In the genomic region with DNA sequence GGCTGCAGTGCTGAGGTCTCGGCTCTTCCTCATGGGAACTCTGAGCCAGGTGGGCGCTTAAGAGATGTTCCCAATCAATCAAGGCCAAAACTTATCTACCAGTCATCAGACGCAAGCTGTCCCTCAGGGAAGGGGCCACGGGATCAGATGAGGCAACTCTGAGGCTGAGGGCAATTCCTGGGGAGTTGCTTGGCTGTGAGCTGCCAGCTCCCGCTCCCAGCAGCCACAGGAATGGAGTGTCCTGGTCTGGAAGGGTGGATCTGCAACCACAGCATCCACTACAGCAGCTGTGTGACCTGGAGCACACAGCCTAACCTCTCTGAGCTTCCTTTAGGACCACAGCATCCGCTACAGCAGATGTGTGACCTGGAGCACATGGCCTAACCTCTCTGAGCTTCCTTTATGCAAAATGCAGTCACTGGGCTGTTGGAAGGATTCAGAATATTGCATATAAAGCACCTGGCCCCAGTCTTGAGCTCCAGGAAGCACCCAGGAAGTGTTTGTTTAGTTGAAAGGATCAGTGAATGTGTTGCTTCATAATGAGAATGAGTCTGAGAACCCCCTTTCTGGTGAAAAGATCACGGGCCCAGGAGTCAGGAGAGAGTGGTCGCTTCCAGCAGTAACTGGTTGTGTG, we compare ENCODE assay signal across 15 cellular contexts.
DNase-seq lines count a peak whose midpoint lies in the region; ATAC-seq, FAIRE-seq and TF ChIP-seq lines count a peak whose summit lies in the region.
"Had no signal": no experiment of that assay in that cellular context is flagged by ENCODE, and none has a peak within 500 bp of the region (broad histone marks: within the 10 kb centered on the region; RNA-seq: fewer than 3 reads in every experiment).

No MANE protein-coding gene starts in this region.

- DNase-seq in AG08396 (ENCODE audit: low spot score), result peak; percentile 29
- peak; percentile 49 for DNase-seq in H54 (ENCODE audit: insufficient read length, low spot score)
- peak; percentile 64 for DNase-seq in RPMI7951 (ENCODE audit: low read depth)
- DNase-seq in foreskin fibroblast, result peak; percentile 21 to 44
- no peak for DNase-seq in HT-29 (ENCODE audit: low spot score)
- DNase-seq in hepatocyte (ENCODE audit: low spot score), result no peak
- no peak for DNase-seq in thyroid gland
- DNase-seq: activated B cell treated with CpG ODN at 0.5 μM for 24 hours; activated naive CD4-positive, alpha-beta T cell; esophagus squamous epithelium; lower lobe of right lung; natural killer cell; NCI-H1092 had no signal

- no peaks in the 10 kb centered on the region for H3K36me3 ChIP-seq in hepatocyte (replicated peaks; ENCODE audit: insufficient read depth, low read depth)
- H3K36me3 ChIP-seq in thyroid gland, result no peaks in the 10 kb centered on the region
- H3K36me3 ChIP-seq: esophagus squamous epithelium, lower lobe of right lung, suprapubic skin had no signal

- TF ChIP-seq CTCF in foreskin fibroblast (IDR thresholded peaks at IDR 0.05; ENCODE audit: low read depth, low read length) (no peak), hepatocyte (IDR thresholded peaks at IDR 0.05; ENCODE audit: poor library complexity) (no peak), thyroid gland (IDR thresholded peaks at IDR 0.05) (no peak)

- H3K4me2 ChIP-seq in hepatocyte, result no peak overlapping the region

- H3K4me1 ChIP-seq in hepatocyte (ENCODE audit: insufficient read depth) (no peaks in the 10 kb centered on the region), thyroid gland (no peaks in the 10 kb centered on the region)
- H3K4me1 ChIP-seq: lower lobe of right lung had no signal

- no peak overlapping the region for H3K4me3 ChIP-seq in foreskin fibroblast (ENCODE audit: low read depth in 1 of 2, low read length in 2 of 2)
- H3K4me3 ChIP-seq in hepatocyte, result no peak overlapping the region
- H3K4me3 ChIP-seq in thyroid gland (replicated peaks in 1 of 3), result no peak overlapping the region
- H3K4me3 ChIP-seq: esophagus squamous epithelium, lower lobe of right lung, suprapubic skin had no signal

- H3K27ac ChIP-seq in hepatocyte, result no peak overlapping the region
- no peak overlapping the region for H3K27ac ChIP-seq in thyroid gland
- H3K27ac ChIP-seq: lower lobe of right lung, suprapubic skin had no signal

- ATAC-seq in GM19395 (IDR thresholded peaks at IDR 0.05; ENCODE audit: unreplicated experiment), result no peak
- ATAC-seq: natural killer cell had no signal

- no peak overlapping the region for H2AFZ ChIP-seq in hepatocyte

- H3K9me2 ChIP-seq in hepatocyte (replicated peaks; ENCODE audit: insufficient read depth), result no peaks in the 10 kb centered on the region

- FAIRE-seq in H54 (lab: Jason Lieb, UNC), result no peak

- H3K9me3 ChIP-seq in hepatocyte (ENCODE audit: low read depth) (no peaks in the 10 kb centered on the region), thyroid gland (no peaks in the 10 kb centered on the region)
- H3K9me3 ChIP-seq: esophagus squamous epithelium, lower lobe of right lung, suprapubic skin had no signal

- WGBS in hepatocyte (ENCODE audit: low lambda C conversion rate, missing lambda C conversion rate), result 58% methylated on average over 8 of the region's 8 CpGs
- WGBS in thyroid gland, 2 donors, result 72% methylated on average over 7 to 8 of the region's 8 CpGs

- H3K27me3 ChIP-seq in hepatocyte (no peaks in the 10 kb centered on the region), thyroid gland (no peaks in the 10 kb centered on the region)

- no peaks in the 10 kb centered on the region for H3K79me2 ChIP-seq in hepatocyte

- TF ChIP-seq POLR2A in H54 (IDR thresholded peaks at IDR 0.05; ENCODE audit: low read depth, low read length), result no peak
- no peak for TF ChIP-seq POLR2A in thyroid gland (IDR thresholded peaks at IDR 0.05)

- intact Hi-C loops in thyroid gland (cut with DNase I), result no loop called here

- H4K20me1 ChIP-seq in hepatocyte (ENCODE audit: insufficient read depth, poor library complexity, severe bottlenecking), result no peaks in the 10 kb centered on the region

Comparison
In these comparisons a context has a peak if more than half of its experiments do, and no peak if none do; other contexts are left out.
1. DNase-seq: peak in AG08396 (single experiment), H54 (single experiment), RPMI7951 (single experiment) and foreskin fibroblast (2 of 2); none in HT-29 (single experiment), hepatocyte (single experiment) and thyroid gland (0 of 2).